ENCODE assay signal across 11 cellular contexts in the genomic region with DNA sequence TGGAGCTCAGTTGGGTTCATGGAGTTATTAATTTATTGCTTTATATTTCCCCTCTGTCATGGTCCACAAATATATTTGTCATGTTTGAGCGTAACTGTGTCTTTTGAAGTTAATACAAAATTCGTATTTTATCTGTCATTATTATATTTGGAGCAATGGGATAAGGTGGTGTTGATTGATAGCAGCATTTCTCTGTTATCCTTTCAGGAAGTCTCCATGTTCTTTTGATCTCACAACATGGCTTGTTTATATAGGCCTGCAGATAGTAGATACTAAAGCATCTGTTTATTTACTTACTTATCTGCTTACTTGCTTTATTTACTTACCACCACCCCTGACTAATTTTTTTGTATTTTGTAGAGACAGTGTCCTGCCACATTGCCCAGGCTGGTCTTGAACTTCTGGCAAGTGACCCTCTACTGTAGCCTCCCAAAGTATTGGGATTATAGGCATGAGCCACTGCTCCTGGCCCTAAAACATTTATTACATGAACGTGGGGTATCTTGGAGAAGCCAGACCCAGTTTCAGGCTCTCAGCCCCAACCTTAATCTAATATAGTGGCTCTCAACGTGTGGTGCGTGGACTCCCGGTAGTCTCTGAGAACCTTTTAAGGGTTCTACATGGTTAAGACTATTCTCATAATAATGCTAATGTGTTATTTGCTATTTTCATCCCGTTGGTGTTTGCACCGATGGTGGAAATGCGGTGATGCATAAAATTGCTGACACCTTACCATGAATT.
DNase-seq lines count a peak whose midpoint lies in the region; ATAC-seq and TF ChIP-seq lines count a peak whose summit lies in the region.
"Had no signal": no experiment of that assay in that cellular context is flagged by ENCODE, and none has a peak within 500 bp of the region (broad histone marks: within the 10 kb centered on the region; RNA-seq: fewer than 3 reads in every experiment).

No MANE protein-coding gene starts in this region.

- no peaks in the 10 kb centered on the region for H3K27me3 Mint-ChIP-seq in stimulated activated naive CD8-positive, alpha-beta T cell treated with anti-CD3 and anti-CD28 coated beads, Interleukin-15, Interleukin-2, amounts not matched to agents 100 ng/mL and 50 ng/mL, for 24 hours
- no peaks in the 10 kb centered on the region for H3K27me3 Mint-ChIP-seq in activated naive CD8-positive, alpha-beta T cell treated with anti-CD3 and anti-CD28 coated beads, Interleukin-2, amount 10 ng/mL, durations not matched to agents 7 days and 5 days

- POLR2A ChIA-PET in activated naive CD8-positive, alpha-beta T cell treated with anti-CD3 and anti-CD28 coated beads, Interleukin-2, amount 10 ng/mL, durations not matched to agents 7 days and 5 days (lab: Charles Lee) = interaction anchor here (1.2 kb wide), 1 partner anchor 104 kb away, joined by 5 read pairs; a partner anchor contains a TSS

- H3K9me3 Mint-ChIP-seq in stimulated activated naive CD8-positive, alpha-beta T cell treated with anti-CD3 and anti-CD28 coated beads, Interleukin-15, Interleukin-2, amounts not matched to agents 100 ng/mL and 50 ng/mL, for 24 hours = no peaks in the 10 kb centered on the region
- no peaks in the 10 kb centered on the region for H3K9me3 Mint-ChIP-seq in activated naive CD8-positive, alpha-beta T cell treated with anti-CD3 and anti-CD28 coated beads, Interleukin-2, amount 10 ng/mL, durations not matched to agents 7 days and 5 days

- no peak for ATAC-seq in stimulated activated naive CD8-positive, alpha-beta T cell treated with anti-CD3 and anti-CD28 coated beads, Interleukin-15, Interleukin-2, amounts not matched to agents 100 U/mL and 50 U/mL, for 24 hours
- ATAC-seq in activated naive CD8-positive, alpha-beta T cell treated with anti-CD3 and anti-CD28 coated beads, Interleukin-2, amount 10 ng/mL, durations not matched to agents 7 days and 5 days (ENCODE audit: low read depth) = no peak
- ATAC-seq: mucosa of descending colon had no signal

- H3K4me1 Mint-ChIP-seq in stimulated activated naive CD8-positive, alpha-beta T cell treated with anti-CD3 and anti-CD28 coated beads, Interleukin-15, Interleukin-2, amounts not matched to agents 100 ng/mL and 50 ng/mL, for 24 hours (ENCODE audit: low read depth) = peaks cover 91% of the 10 kb centered on the region
- H3K4me1 Mint-ChIP-seq in activated naive CD8-positive, alpha-beta T cell treated with anti-CD3 and anti-CD28 coated beads, Interleukin-2, amount 10 ng/mL, durations not matched to agents 7 days and 5 days = peaks cover 55% of the 10 kb centered on the region

- peak overlapping the region; percentile 92 for H3K27ac Mint-ChIP-seq in stimulated activated naive CD8-positive, alpha-beta T cell treated with anti-CD3 and anti-CD28 coated beads, Interleukin-15, Interleukin-2, amounts not matched to agents 100 ng/mL and 50 ng/mL, for 24 hours
- peak overlapping the region; percentile 78 for H3K27ac Mint-ChIP-seq in activated naive CD8-positive, alpha-beta T cell treated with anti-CD3 and anti-CD28 coated beads, Interleukin-2, amount 10 ng/mL, durations not matched to agents 7 days and 5 days

- DNase-seq in stimulated activated naive CD8-positive, alpha-beta T cell treated with anti-CD3 and anti-CD28 coated beads, Interleukin-15, Interleukin-2, amounts not matched to agents 100 U/mL and 50 U/mL, for 24 hours = no peak
- DNase-seq in NCI-H2029 (lab: John Stamatoyannopoulos, UW) (peak; percentile 63), SHP77 treated with DMSO at 0.1 percent for 48 hours (lab: John Stamatoyannopoulos, UW) (no peak), glomerular visceral epithelial cell (ENCODE audit: extremely low spot score) (no peak), NCI-H146 (lab: John Stamatoyannopoulos, UW) (no peak)
- no peak for DNase-seq in activated naive CD8-positive, alpha-beta T cell treated with anti-CD3 and anti-CD28 coated beads, Interleukin-2, amount 10 ng/mL, durations not matched to agents 7 days and 5 days
- DNase-seq: mucosa of descending colon, Right ventricle myocardium superior, T1000 had no signal

- peak; percentile 97 for TF ChIP-seq CTCF in subcutaneous adipose tissue (IDR thresholded peaks at IDR 0.05; ENCODE audit: low read depth)

- peak overlapping the region; percentile 42 for H3K4me3 Mint-ChIP-seq in stimulated activated naive CD8-positive, alpha-beta T cell treated with anti-CD3 and anti-CD28 coated beads, Interleukin-15, Interleukin-2, amounts not matched to agents 100 ng/mL and 50 ng/mL, for 24 hours
- peak overlapping the region; percentile 60 for H3K4me3 Mint-ChIP-seq in activated naive CD8-positive, alpha-beta T cell treated with anti-CD3 and anti-CD28 coated beads, Interleukin-2, amount 10 ng/mL, durations not matched to agents 7 days and 5 days

- H3K36me3 Mint-ChIP-seq in stimulated activated naive CD8-positive, alpha-beta T cell treated with anti-CD3 and anti-CD28 coated beads, Interleukin-15, Interleukin-2, amounts not matched to agents 100 ng/mL and 50 ng/mL, for 24 hours (ENCODE audit: low read depth) = peaks cover 49% of the 10 kb centered on the region
- H3K36me3 Mint-ChIP-seq in activated naive CD8-positive, alpha-beta T cell treated with anti-CD3 and anti-CD28 coated beads, Interleukin-2, amount 10 ng/mL, durations not matched to agents 7 days and 5 days = peaks cover 32% of the 10 kb centered on the region
